Comparison of ENCODE assay signal across 10 cellular contexts in the genomic region with DNA sequence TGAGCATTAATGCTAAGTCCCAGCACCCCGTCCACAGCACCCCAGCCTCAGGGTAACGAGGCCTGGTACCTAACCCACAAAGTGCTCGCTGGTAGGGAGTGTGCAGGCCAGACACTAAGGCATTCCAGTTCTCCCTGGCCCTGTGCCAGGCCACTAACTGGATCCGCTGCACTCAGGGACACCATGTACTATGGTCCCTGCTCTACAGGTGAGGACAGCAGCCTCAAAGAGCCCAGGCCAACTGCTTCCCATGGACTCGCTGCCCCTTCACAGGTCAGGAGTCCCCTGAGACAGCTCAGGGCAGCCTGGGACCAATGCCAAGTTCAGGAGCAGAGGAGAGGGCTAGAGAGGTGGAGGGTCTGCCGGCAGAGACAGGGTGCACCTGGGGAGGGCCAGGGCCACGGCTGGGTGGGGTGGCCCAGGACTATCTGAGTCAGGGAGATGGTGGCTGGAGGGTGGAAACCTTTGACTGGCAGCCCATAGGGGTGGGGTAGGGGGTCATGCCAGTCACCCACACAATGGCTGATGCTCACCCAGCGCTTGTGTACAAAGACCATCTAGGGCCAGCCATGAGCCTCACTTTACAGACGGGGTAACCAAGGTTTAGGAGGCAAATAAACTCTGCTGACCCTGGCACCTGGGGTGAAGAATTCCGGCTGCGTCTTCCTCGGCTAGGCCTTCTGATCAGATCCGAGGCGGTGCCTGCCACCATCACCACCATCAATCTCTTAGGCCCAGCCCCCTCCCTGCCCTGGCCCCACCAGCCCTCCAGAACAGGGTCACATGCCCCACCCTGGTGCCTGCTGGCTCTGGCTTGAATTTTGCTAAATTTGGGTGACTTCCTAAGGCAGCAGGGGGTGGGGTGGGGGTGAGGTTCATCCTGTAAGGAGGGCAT. TPM values are rescaled to one million over a fixed set of nuclear protein-coding genes. Genes with fewer than 3 reads are reported as not detected.
DNase-seq lines count a peak whose midpoint lies in the region; ATAC-seq, FAIRE-seq and TF ChIP-seq lines count a peak whose summit lies in the region.
"Had no signal": no experiment of that assay in that cellular context is flagged by ENCODE, and none has a peak within 500 bp of the region (broad histone marks: within the 10 kb centered on the region; RNA-seq: fewer than 3 reads in every experiment).

No MANE protein-coding gene starts in this region.

- H3K36me3 Mint-ChIP-seq in natural killer cell treated with Interleukin-12 subunit alpha and Interleukin-12 subunit beta and Interleukin-15 and Interleukin-18, amount 100 ng/mL, for 72 hours: no peaks in the 10 kb centered on the region

- peak overlapping the region; percentile 77 for H3K4me3 Mint-ChIP-seq in natural killer cell treated with Interleukin-12 subunit alpha and Interleukin-12 subunit beta and Interleukin-15 and Interleukin-18, amount 100 ng/mL, for 72 hours

- peak overlapping the region; percentile 67 for H3K4me3 ChIP-seq in fibroblast of villous mesenchyme (ENCODE audit: low read depth, low read length)
- H3K4me3 ChIP-seq: A549 had no signal

- no peaks in the 10 kb centered on the region for H3K9me3 Mint-ChIP-seq in natural killer cell treated with Interleukin-12 subunit alpha and Interleukin-12 subunit beta and Interleukin-15 and Interleukin-18, amount 100 ng/mL, for 72 hours

- peak overlapping the region; percentile 28 to 89 for H3K27ac Mint-ChIP-seq in natural killer cell treated with Interleukin-12 subunit alpha and Interleukin-12 subunit beta and Interleukin-15 and Interleukin-18, amount 100 ng/mL, for 72 hours

- no peak for TF ChIP-seq CTCF in fibroblast of villous mesenchyme (IDR thresholded peaks at IDR 0.05; ENCODE audit: insufficient read depth, low read depth, low read length)

- FAIRE-seq in urothelium cell line (lab: Jason Lieb, UNC): peak; percentile 30
- FAIRE-seq: A549 had no signal

- no peaks in the 10 kb centered on the region for H3K27me3 Mint-ChIP-seq in natural killer cell treated with Interleukin-12 subunit alpha and Interleukin-12 subunit beta and Interleukin-15 and Interleukin-18, amount 100 ng/mL, for 72 hours

- ATAC-seq in natural killer cell treated with Interleukin-12 subunit alpha and Interleukin-12 subunit beta and Interleukin-15 and Interleukin-18, amount 100 ng/mL, for 72 hours: no peak
- no peak for ATAC-seq in HG03457 (IDR thresholded peaks at IDR 0.05; ENCODE audit: unreplicated experiment)
- ATAC-seq: A549 had no signal

- DNase-seq in NCI-H2029 (lab: John Stamatoyannopoulos, UW): peak; percentile 18
- no peak for DNase-seq in NCI-H2029 treated with DMSO at 0.1 percent for 48 hours (lab: John Stamatoyannopoulos, UW)
- no peak for DNase-seq in fibroblast of villous mesenchyme (ENCODE audit: low read depth)
- peak; percentile 41 for DNase-seq in natural killer cell treated with Interleukin-12 subunit alpha and Interleukin-12 subunit beta and Interleukin-15 and Interleukin-18, amount 100 ng/mL, for 72 hours (ENCODE audit: low spot score)
- no peak for DNase-seq in urothelium cell line (ENCODE audit: low spot score)
- no peak for DNase-seq in A172 (ENCODE audit: low spot score)
- DNase-seq in NCI-H446 treated with DMSO at 0.1 percent for 48 hours (lab: John Stamatoyannopoulos, UW): no peak
- DNase-seq: activated CD8-positive, alpha-beta memory T cell treated with anti-CD3 and anti-CD28 coated beads for 24 hours had no signal

- peaks cover 46 to 74% of the 10 kb centered on the region in 2 donors for H3K4me1 Mint-ChIP-seq in natural killer cell treated with Interleukin-12 subunit alpha and Interleukin-12 subunit beta and Interleukin-15 and Interleukin-18, amount 100 ng/mL, for 72 hours (ENCODE audit: low read depth in 2 of 2)

RNA-seq across cellular contexts. Expression of gene OSBPL5, which starts 5.6 kb away (rescaled TPM):
- 49.7 and 55.7 TPM in 2 replicates for total RNA-seq in fibroblast of villous mesenchyme
- total RNA-seq in natural killer cell treated with Interleukin-12 subunit alpha and Interleukin-12 subunit beta and Interleukin-15 and Interleukin-18, amount 100 ng/mL, for 72 hours: 10 to 100 TPM; 58.3 to 74.6 TPM
- 18.1 and 18.5 TPM in 2 replicates for total RNA-seq in A172 (2014; rRNA removed; shearing (Covaris generic))

RNA-seq across cellular contexts. Expression of gene MRGPRG, which starts 59.1 kb away (rescaled TPM):
- not detected in 2 replicates for total RNA-seq in fibroblast of villous mesenchyme
- total RNA-seq in natural killer cell treated with Interleukin-12 subunit alpha and Interleukin-12 subunit beta and Interleukin-15 and Interleukin-18, amount 100 ng/mL, for 72 hours: not detected
- total RNA-seq in A172 (2014; rRNA removed; shearing (Covaris generic)): not detected in 2 replicates

Comparison
In these comparisons a context has a peak if more than half of its experiments do, and no peak if none do; other contexts are left out.
1. DNase-seq: peak in NCI-H2029 (single experiment) and natural killer cell treated with Interleukin-12 subunit alpha and Interleukin-12 subunit beta and Interleukin-15 and Interleukin-18, amount 100 ng/mL, for 72 hours (single experiment); none in NCI-H2029 treated with DMSO at 0.1 percent for 48 hours (single experiment), fibroblast of villous mesenchyme (single experiment), urothelium cell line (single experiment), A172 (single experiment) and NCI-H446 treated with DMSO at 0.1 percent for 48 hours (single experiment).